In the genomic region with DNA sequence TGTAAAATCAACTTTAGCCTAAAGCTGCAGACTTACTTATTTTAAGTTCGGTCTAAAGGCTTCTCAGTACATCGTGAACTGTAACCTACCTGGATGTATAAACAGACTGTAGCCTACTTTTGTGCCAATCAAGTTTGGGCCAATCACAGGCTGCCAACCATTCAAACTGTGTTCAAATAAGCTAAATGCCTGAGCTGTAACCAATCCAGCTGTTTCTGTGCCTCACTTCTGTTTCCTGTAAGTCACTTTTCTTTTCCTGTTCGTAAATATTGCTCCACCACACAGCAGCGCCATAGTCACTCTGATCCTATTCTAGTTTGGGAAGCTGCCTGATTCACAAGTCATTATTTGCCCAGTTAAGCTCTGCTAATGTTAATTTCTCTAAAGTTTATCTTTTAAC, we compare ENCODE assay signal across 1 cellular context.
TF ChIP-seq lines count a peak whose summit lies in the region.

No MANE protein-coding gene starts in this region.

TF ChIP-seq in WTC11, 78 proteins besides CTCF, POLR2A, EP300 and RAD21:
- TF ChIP-seq, protein P1, sequence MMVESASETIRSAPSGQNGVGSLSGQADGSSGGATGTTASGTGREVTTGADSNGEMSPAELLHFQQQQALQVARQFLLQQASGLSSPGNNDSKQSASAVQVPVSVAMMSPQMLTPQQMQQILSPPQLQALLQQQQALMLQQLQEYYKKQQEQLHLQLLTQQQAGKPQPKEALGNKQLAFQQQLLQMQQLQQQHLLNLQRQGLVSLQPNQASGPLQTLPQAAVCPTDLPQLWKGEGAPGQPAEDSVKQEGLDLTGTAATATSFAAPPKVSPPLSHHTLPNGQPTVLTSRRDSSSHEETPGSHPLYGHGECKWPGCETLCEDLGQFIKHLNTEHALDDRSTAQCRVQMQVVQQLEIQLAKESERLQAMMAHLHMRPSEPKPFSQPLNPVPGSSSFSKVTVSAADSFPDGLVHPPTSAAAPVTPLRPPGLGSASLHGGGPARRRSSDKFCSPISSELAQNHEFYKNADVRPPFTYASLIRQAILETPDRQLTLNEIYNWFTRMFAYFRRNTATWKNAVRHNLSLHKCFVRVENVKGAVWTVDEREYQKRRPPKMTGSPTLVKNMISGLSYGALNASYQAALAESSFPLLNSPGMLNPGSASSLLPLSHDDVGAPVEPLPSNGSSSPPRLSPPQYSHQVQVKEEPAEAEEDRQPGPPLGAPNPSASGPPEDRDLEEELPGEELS (CRISPR knock-in tag; IDR thresholded peaks at IDR 0.05) = no peak
- TF ChIP-seq, protein P2, sequence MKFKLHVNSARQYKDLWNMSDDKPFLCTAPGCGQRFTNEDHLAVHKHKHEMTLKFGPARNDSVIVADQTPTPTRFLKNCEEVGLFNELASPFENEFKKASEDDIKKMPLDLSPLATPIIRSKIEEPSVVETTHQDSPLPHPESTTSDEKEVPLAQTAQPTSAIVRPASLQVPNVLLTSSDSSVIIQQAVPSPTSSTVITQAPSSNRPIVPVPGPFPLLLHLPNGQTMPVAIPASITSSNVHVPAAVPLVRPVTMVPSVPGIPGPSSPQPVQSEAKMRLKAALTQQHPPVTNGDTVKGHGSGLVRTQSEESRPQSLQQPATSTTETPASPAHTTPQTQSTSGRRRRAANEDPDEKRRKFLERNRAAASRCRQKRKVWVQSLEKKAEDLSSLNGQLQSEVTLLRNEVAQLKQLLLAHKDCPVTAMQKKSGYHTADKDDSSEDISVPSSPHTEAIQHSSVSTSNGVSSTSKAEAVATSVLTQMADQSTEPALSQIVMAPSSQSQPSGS (CRISPR knock-in tag; IDR thresholded peaks at IDR 0.05; ENCODE audit: borderline replicate concordance, low read depth) = no peak
- no peak for TF ChIP-seq TEAD1 (CRISPR knock-in tag; IDR thresholded peaks at IDR 0.05)
